ENCODE assay signal across 14 cellular contexts in genomic region chr2:196486145-196486544, GRCh38.
DNase-seq lines count a peak whose midpoint lies in the region; ATAC-seq and TF ChIP-seq lines count a peak whose summit lies in the region.
"Had no signal": no experiment of that assay in that cellular context is flagged by ENCODE, and none has a peak within 500 bp of the region (broad histone marks: within the 10 kb centered on the region; RNA-seq: fewer than 3 reads in every experiment).

No MANE protein-coding gene starts in this region.

- WGBS in GM23248 (ENCODE audit: low coverage in 1 of 2, low lambda C conversion rate in 2 of 2, missing lambda C conversion rate in 2 of 2), 2 experiments, result 61 to 68% methylated on average over 3 of the region's 3 CpGs

- in situ Hi-C loops in GM23248 (cut with MboI), result no loop called here
- in situ Hi-C loops in astrocyte of the cerebellum (cut with HindIII; ENCODE audit: low sequenced_read_pairs), result no loop called here

- H3K9ac ChIP-seq in GM23248, result no peak overlapping the region
- H3K9ac ChIP-seq: KMS-11 had no signal

- no peaks in the 10 kb centered on the region for H3K9me2 ChIP-seq in GM23248 (ENCODE audit: insufficient read depth)

- no peaks in the 10 kb centered on the region for H4K20me1 ChIP-seq in GM23248 (ENCODE audit: insufficient read depth)

- TF ChIP-seq CTCF in astrocyte of the cerebellum (IDR thresholded peaks at IDR 0.05; ENCODE audit: low read depth, low read length, missing control alignments), result no peak

- no peak overlapping the region for H3K4me2 ChIP-seq in GM23248 (ENCODE audit: unreplicated experiment)
- H3K4me2 ChIP-seq: KMS-11 had no signal

- ATAC-seq in HG03571 (IDR thresholded peaks at IDR 0.05; ENCODE audit: unreplicated experiment) (no peak), GM19395 (IDR thresholded peaks at IDR 0.05; ENCODE audit: unreplicated experiment) (no peak)

- no peak overlapping the region for H3K27ac ChIP-seq in GM23248
- H3K27ac ChIP-seq: KMS-11, prostate gland had no signal

- peak; percentile 30 for DNase-seq in GM23248
- peak; percentile 20 for DNase-seq in astrocyte of the cerebellum (ENCODE audit: low read depth)
- peak in 23 of 42 donors; percentile 21 to 75 (median 48) for DNase-seq in head of caudate nucleus
- peak; percentile 41 for DNase-seq in putamen (ENCODE audit: low spot score)
- no peak for DNase-seq in activated effector memory CD4-positive, alpha-beta T cell treated with Interleukin-2 at 50 U/mL for 16 hours
- no peak for DNase-seq in activated CD8-positive, alpha-beta memory T cell treated with anti-CD3 and anti-CD28 coated beads, Interleukin-2, amount 50 U/mL, for 48 hours
- DNase-seq: activated CD4-positive, alpha-beta T cell treated with anti-CD3 and anti-CD28 coated beads for 48 hours; activated effector memory CD4-positive, alpha-beta T cell treated with anti-CD3 and anti-CD28 coated beads, Interleukin-2, amount 50 U/mL, for 16 hours; cerebellar nuclear complex; NCI-H2029 treated with DMSO at 0.1 percent for 48 hours had no signal

- H3K9me3 ChIP-seq in GM23248 (ENCODE audit: low read depth), result no peaks in the 10 kb centered on the region
- H3K9me3 ChIP-seq: prostate gland had no signal

- H3F3A ChIP-seq in GM23248 (ENCODE audit: insufficient read depth), result peaks cover 35% of the 10 kb centered on the region

- H3K36me3 ChIP-seq in GM23248 (ENCODE audit: low read depth), result no peaks in the 10 kb centered on the region
- H3K36me3 ChIP-seq: prostate gland had no signal

- no peak overlapping the region for H2AFZ ChIP-seq in GM23248

- H3K4me3 ChIP-seq in GM23248, result no peak overlapping the region
- H3K4me3 ChIP-seq in astrocyte of the cerebellum (ENCODE audit: low read depth, low read length), result no peak overlapping the region
- H3K4me3 ChIP-seq: prostate gland had no signal

- no peaks in the 10 kb centered on the region for H3K27me3 ChIP-seq in GM23248 (replicated peaks; ENCODE audit: insufficient read depth)

- peaks cover 34% of the 10 kb centered on the region for H3K4me1 ChIP-seq in GM23248 (ENCODE audit: insufficient read depth)
- H3K4me1 ChIP-seq: prostate gland had no signal

- no peaks in the 10 kb centered on the region for H3K79me2 ChIP-seq in GM23248 (ENCODE audit: insufficient read depth)

- intact Hi-C loops in head of caudate nucleus (cut with DNase I), result no loop called here

Comparison
In these comparisons a context has a peak if more than half of its experiments do, and no peak if none do; other contexts are left out.
1. DNase-seq: peak in GM23248 (single experiment), astrocyte of the cerebellum (single experiment), head of caudate nucleus (23 of 42) and putamen (single experiment); none in activated effector memory CD4-positive, alpha-beta T cell treated with Interleukin-2 at 50 U/mL for 16 hours (single experiment) and activated CD8-positive, alpha-beta memory T cell treated with anti-CD3 and anti-CD28 coated beads, Interleukin-2, amount 50 U/mL, for 48 hours (single experiment).